Comparison of ENCODE assay signal across 12 cellular contexts in the genomic region with DNA sequence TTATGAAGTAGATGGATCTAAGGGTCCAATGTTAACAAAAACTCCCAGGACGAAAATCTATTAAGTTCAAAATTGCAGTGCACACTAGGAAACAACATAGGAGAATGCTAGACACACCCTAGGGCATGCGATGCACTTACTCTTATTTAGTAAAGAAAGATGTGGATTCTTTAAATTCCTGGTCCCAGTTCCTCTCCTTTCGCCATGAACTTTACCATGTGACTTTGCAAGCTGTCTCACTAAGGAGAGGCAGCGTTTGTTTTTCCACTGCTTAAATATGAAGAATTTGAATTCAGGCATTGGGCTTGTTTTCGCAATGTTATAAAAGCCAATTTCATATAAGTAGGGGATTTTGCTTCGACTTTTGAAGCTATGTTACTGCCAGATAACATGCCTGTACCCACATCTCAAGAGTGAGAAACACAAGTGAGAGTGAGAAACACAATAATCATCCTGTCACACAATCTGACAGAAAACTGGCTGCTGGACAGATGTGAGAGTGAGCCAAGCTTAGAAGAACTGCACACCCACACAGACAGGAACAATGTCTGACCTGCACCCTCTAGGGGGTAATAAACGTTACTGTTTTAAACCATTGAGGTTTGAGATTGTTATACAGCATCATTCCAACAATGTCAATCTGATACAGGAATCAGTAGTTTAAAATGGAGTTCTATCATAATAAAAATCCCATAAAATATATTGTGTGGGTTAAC.
A peak's percentile ranks its signal among the peaks of the same experiment; 100 is the strongest.
DNase-seq lines count a peak whose midpoint lies in the region; ATAC-seq and TF ChIP-seq lines count a peak whose summit lies in the region.
"Had no signal": no experiment of that assay in that cellular context is flagged by ENCODE, and none has a peak within 500 bp of the region (broad histone marks: within the 10 kb centered on the region; RNA-seq: fewer than 3 reads in every experiment).

No MANE protein-coding gene starts in this region.

- H3K9me3 Mint-ChIP-seq in activated CD4-positive, alpha-beta T cell treated with anti-CD3 and anti-CD28 coated beads for 36 hours (ENCODE audit: low read depth): no peaks in the 10 kb centered on the region

- H3K36me3 Mint-ChIP-seq in activated CD4-positive, alpha-beta T cell treated with anti-CD3 and anti-CD28 coated beads for 36 hours (ENCODE audit: low read depth): no peaks in the 10 kb centered on the region

- H4K20me1 ChIP-seq in Karpas-422 (ENCODE audit: insufficient read depth, low read depth, low read length): no peaks in the 10 kb centered on the region

- DNase-seq in activated CD4-positive, alpha-beta T cell treated with anti-CD3 and anti-CD28 coated beads for 36 hours: peak; percentile 19
- DNase-seq in activated CD4-positive, alpha-beta T cell treated with anti-CD3 and anti-CD28 coated beads, Interleukin-2, amount 50 U/mL, for 4 hours: no peak
- DNase-seq in Karpas-422 (peak; percentile 67), epithelial cell of esophagus (ENCODE audit: low read depth) (peak; percentile 63), retinal pigment epithelial cell (ENCODE audit: low read depth) (peak; percentile 32), kidney tubule cell (ENCODE audit: low spot score) (no peak), cerebellum (ENCODE audit: low spot score) (no peak), midbrain (lab: John Stamatoyannopoulos, UW) (no peak)
- DNase-seq: caudate nucleus, NCI-H2107, spleen had no signal

- no peaks in the 10 kb centered on the region for H3K9me2 ChIP-seq in Karpas-422 (replicated peaks; ENCODE audit: insufficient read depth, low read length)

- H2AFZ ChIP-seq in Karpas-422 (ENCODE audit: low read length): peak overlapping the region; percentile 95

- no peaks in the 10 kb centered on the region for H3K27me3 ChIP-seq in Karpas-422 (ENCODE audit: low read length)
- H3K27me3 ChIP-seq: spleen, suprapubic skin had no signal

- H3K4me1 Mint-ChIP-seq in activated CD4-positive, alpha-beta T cell treated with anti-CD3 and anti-CD28 coated beads for 36 hours: peaks cover 7% of the 10 kb centered on the region

- no peak overlapping the region for H3K27ac ChIP-seq in Karpas-422 (ENCODE audit: low read length)
- H3K27ac ChIP-seq: spleen, suprapubic skin had no signal

- no peaks in the 10 kb centered on the region for H3K79me2 ChIP-seq in Karpas-422 (ENCODE audit: low read length)

- no peaks in the 10 kb centered on the region for H3K36me3 ChIP-seq in Karpas-422 (ENCODE audit: insufficient read depth, low read length)
- H3K36me3 ChIP-seq: spleen, suprapubic skin had no signal

- POLR2A ChIA-PET in activated CD4-positive, alpha-beta T cell treated with anti-CD3 and anti-CD28 coated beads for 36 hours (lab: Charles Lee): no interaction called here

- no peak overlapping the region for H3K4me3 Mint-ChIP-seq in activated CD4-positive, alpha-beta T cell treated with anti-CD3 and anti-CD28 coated beads for 36 hours

- peaks cover 11% of the 10 kb centered on the region for H3K4me1 ChIP-seq in Karpas-422 (ENCODE audit: low read length)
- H3K4me1 ChIP-seq: spleen, suprapubic skin had no signal

- H3K4me3 ChIP-seq in Karpas-422 (ENCODE audit: low read length) (no peak overlapping the region), epithelial cell of esophagus (ENCODE audit: low read length) (no peak overlapping the region), retinal pigment epithelial cell (ENCODE audit: low read length) (no peak overlapping the region)
- H3K4me3 ChIP-seq: spleen, suprapubic skin had no signal

- CTCF ChIA-PET in activated CD4-positive, alpha-beta T cell treated with anti-CD3 and anti-CD28 coated beads for 36 hours (lab: Charles Lee): interaction anchor here (0.6 kb wide), 1 partner anchor 1224 kb away, joined by 3 read pairs; no protein-coding TSS in a partner anchor

- H3K27ac Mint-ChIP-seq in activated CD4-positive, alpha-beta T cell treated with anti-CD3 and anti-CD28 coated beads for 36 hours: no peak overlapping the region

- no peak overlapping the region for H3K9ac ChIP-seq in Karpas-422 (ENCODE audit: low read length)

- TF ChIP-seq CTCF in epithelial cell of esophagus (IDR thresholded peaks at IDR 0.05; ENCODE audit: insufficient read depth, low read depth, low read length, missing control alignments): peak; percentile 68
- TF ChIP-seq CTCF in retinal pigment epithelial cell (conservative IDR thresholded peaks at IDR 0.05; ENCODE audit: low read depth, low read length): peak; percentile 22

- intact Hi-C loops in activated CD4-positive, alpha-beta T cell treated with anti-CD3 and anti-CD28 coated beads for 36 hours (cut with DNase I, micrococcal nuclease): no loop called here

- no peaks in the 10 kb centered on the region for H3K9me3 ChIP-seq in Karpas-422 (ENCODE audit: low read length)
- H3K9me3 ChIP-seq: spleen, suprapubic skin had no signal

- no peaks in the 10 kb centered on the region for H3K27me3 Mint-ChIP-seq in activated CD4-positive, alpha-beta T cell treated with anti-CD3 and anti-CD28 coated beads for 36 hours

- ATAC-seq in activated CD4-positive, alpha-beta T cell treated with anti-CD3 and anti-CD28 coated beads for 36 hours: peak; percentile 74

- no peak overlapping the region for H3K4me2 ChIP-seq in Karpas-422 (ENCODE audit: low read depth, low read length, poor library complexity, severe bottlenecking)

Comparison
In these comparisons a context has a peak if more than half of its experiments do, and no peak if none do; other contexts are left out.
1. DNase-seq: peak in activated CD4-positive, alpha-beta T cell treated with anti-CD3 and anti-CD28 coated beads for 36 hours (single experiment), Karpas-422 (single experiment), epithelial cell of esophagus (single experiment) and retinal pigment epithelial cell (single experiment); none in activated CD4-positive, alpha-beta T cell treated with anti-CD3 and anti-CD28 coated beads, Interleukin-2, amount 50 U/mL, for 4 hours (0 of 2), kidney tubule cell (single experiment), cerebellum (single experiment) and midbrain (single experiment).